1 cellular context compared by ENCODE assay signal in the genomic region with DNA sequence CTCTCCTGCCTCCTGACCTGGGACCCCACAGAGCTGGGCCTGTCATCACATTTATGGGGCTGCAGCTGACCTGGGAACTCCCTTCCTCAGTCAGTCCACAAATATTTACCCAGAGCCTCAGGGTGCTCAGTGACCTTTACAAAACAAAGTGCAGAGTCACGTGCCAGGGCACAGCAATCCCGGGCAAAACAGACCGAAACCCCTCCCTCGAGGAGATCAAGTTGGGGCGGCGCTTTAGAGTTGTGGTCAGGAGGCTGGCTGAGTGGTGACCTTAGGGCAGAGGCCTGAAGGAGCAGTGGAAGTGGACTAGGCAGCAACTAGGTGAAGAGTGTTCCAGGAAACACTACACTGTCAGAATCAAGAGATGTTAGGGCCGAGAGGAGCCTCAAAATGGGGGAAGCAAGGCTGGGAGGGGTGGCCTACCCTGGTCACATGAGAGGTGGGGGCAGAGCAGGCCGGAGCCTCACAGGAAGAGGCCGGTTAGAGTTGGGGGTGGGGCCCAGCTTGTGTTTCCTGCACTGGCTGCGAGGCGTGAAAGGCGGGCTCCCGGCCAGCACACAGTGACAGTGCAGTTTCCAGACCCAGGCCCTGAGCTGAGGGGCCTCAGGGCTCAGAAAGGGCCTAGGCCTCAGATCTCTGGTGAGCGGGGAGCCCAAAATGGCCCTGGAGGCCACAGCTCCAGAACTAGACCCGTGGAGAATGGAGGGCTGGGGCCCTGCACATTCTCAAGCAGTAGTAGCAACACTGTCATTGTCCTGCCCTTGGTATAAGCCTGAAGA.
TF ChIP-seq lines count a peak whose summit lies in the region.

No MANE protein-coding gene starts in this region.

TF ChIP-seq in HEK293, 187 proteins besides CTCF, POLR2A, EP300 and RAD21 (continued from another document and continues in another):
- TF ChIP-seq, protein P1, sequence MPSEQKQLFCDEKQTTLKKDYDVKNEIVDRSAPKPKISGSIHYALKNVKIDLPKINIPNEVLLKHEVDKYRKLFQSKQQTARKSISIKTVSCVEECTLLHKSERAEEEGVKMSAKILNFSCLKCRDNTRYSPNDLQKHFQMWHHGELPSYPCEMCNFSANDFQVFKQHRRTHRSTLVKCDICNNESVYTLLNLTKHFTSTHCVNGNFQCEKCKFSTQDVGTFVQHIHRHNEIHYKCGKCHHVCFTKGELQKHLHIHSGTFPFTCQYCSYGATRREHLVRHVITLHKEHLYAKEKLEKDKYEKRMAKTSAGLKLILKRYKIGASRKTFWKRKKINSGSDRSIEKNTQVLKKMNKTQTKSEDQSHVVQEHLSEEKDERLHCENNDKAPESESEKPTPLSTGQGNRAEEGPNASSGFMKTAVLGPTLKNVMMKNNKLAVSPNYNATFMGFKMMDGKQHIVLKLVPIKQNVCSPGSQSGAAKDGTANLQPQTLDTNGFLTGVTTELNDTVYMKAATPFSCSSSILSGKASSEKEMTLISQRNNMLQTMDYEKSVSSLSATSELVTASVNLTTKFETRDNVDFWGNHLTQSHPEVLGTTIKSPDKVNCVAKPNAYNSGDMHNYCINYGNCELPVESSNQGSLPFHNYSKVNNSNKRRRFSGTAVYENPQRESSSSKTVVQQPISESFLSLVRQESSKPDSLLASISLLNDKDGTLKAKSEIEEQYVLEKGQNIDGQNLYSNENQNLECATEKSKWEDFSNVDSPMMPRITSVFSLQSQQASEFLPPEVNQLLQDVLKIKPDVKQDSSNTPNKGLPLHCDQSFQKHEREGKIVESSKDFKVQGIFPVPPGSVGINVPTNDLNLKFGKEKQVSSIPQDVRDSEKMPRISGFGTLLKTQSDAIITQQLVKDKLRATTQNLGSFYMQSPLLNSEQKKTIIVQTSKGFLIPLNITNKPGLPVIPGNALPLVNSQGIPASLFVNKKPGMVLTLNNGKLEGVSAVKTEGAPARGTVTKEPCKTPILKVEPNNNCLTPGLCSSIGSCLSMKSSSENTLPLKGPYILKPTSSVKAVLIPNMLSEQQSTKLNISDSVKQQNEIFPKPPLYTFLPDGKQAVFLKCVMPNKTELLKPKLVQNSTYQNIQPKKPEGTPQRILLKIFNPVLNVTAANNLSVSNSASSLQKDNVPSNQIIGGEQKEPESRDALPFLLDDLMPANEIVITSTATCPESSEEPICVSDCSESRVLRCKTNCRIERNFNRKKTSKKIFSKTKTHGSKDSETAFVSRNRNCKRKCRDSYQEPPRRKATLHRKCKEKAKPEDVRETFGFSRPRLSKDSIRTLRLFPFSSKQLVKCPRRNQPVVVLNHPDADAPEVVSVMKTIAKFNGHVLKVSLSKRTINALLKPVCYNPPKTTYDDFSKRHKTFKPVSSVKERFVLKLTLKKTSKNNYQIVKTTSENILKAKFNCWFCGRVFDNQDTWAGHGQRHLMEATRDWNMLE (tag by site-specific recombination; conservative IDR thresholded peaks at IDR 0.05; ENCODE audit: low read depth), result no peak
- TF ChIP-seq ZNF37A (tag by site-specific recombination; IDR thresholded peaks at IDR 0.05) (no peak), ZNF530 (tag by site-specific recombination; IDR thresholded peaks at IDR 0.05; ENCODE audit: low read depth) (no peak), ZNF701 (tag by site-specific recombination; IDR thresholded peaks at IDR 0.05) (no peak), ZNF561 (tag by site-specific recombination; IDR thresholded peaks at IDR 0.05; ENCODE audit: borderline replicate concordance) (peak; percentile 58; the same call in 1 of the 2 replicates), ZNF266 (tag by site-specific recombination; IDR thresholded peaks at IDR 0.05; ENCODE audit: low read depth) (no peak), ZNF350 (tag by site-specific recombination; IDR thresholded peaks at IDR 0.05) (no peak), ZFP37 (tag by site-specific recombination; IDR thresholded peaks at IDR 0.05) (no peak), ZNF2 (tag by site-specific recombination; IDR thresholded peaks at IDR 0.05) (peak; percentile 14; the same call in 1 of the 2 replicates), ZNF426 (tag by site-specific recombination; IDR thresholded peaks at IDR 0.05) (no peak), ZNF777 (tag by site-specific recombination; IDR thresholded peaks at IDR 0.05; ENCODE audit: borderline replicate concordance) (no peak), ZNF391 (tag by site-specific recombination; IDR thresholded peaks at IDR 0.05; ENCODE audit: borderline replicate concordance, low read depth) (no peak), ZNF10 (tag by site-specific recombination; IDR thresholded peaks at IDR 0.05) (peak; percentile 49; the same call in 1 of the 2 replicates), ZNF660 (tag by site-specific recombination; IDR thresholded peaks at IDR 0.05) (peak; percentile 68; the same call in 1 of the 2 replicates), ZNF423 (tag by site-specific recombination; IDR thresholded peaks at IDR 0.05) (0 out of 2 replicates have a peak, but pooled peaks have one; percentile 21), ZNF596 (tag by site-specific recombination; IDR thresholded peaks at IDR 0.05) (no peak), ZNF366 (tag by site-specific recombination; conservative IDR thresholded peaks at IDR 0.05) (peak; percentile 46; the same call in 1 of the 2 replicates), HOXC10 (CRISPR knock-in tag; IDR thresholded peaks at IDR 0.05) (no peak; the same call in 1 of the 2 replicates), SCRT2 (tag by site-specific recombination; IDR thresholded peaks at IDR 0.05) (no peak), IKZF3 (tag by site-specific recombination; IDR thresholded peaks at IDR 0.05) (peak; percentile 13; the same call in 1 of the 2 replicates), ZBTB21 (tag by site-specific recombination; IDR thresholded peaks at IDR 0.05) (0 out of 2 replicates have a peak, but pooled peaks have one; percentile 10), ZSCAN23 (tag by site-specific recombination; IDR thresholded peaks at IDR 0.05) (0 out of 2 replicates have a peak, but pooled peaks have one; percentile 44), ZNF335 (tag by site-specific recombination; conservative IDR thresholded peaks at IDR 0.05) (peak; percentile 78), ZSCAN30 (tag by site-specific recombination; IDR thresholded peaks at IDR 0.05) (peak; percentile 89), ZNF510 (tag by site-specific recombination; IDR thresholded peaks at IDR 0.05; ENCODE audit: insufficient replicate concordance) (no peak), KLF8 (tag by site-specific recombination; IDR thresholded peaks at IDR 0.05) (peak; percentile 88)
- TF ChIP-seq, protein P2, sequence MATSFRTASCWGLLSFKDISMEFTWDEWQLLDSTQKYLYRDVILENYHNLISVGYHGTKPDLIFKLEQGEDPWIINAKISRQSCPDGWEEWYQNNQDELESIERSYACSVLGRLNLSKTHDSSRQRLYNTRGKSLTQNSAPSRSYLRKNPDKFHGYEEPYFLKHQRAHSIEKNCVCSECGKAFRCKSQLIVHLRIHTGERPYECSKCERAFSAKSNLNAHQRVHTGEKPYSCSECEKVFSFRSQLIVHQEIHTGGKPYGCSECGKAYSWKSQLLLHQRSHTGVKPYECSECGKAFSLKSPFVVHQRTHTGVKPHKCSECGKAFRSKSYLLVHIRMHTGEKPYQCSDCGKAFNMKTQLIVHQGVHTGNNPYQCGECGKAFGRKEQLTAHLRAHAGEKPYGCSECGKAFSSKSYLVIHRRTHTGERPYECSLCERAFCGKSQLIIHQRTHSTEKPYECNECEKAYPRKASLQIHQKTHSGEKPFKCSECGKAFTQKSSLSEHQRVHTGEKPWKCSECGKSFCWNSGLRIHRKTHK (tag by site-specific recombination; IDR thresholded peaks at IDR 0.05), result no peak
- TF ChIP-seq, protein P3, sequence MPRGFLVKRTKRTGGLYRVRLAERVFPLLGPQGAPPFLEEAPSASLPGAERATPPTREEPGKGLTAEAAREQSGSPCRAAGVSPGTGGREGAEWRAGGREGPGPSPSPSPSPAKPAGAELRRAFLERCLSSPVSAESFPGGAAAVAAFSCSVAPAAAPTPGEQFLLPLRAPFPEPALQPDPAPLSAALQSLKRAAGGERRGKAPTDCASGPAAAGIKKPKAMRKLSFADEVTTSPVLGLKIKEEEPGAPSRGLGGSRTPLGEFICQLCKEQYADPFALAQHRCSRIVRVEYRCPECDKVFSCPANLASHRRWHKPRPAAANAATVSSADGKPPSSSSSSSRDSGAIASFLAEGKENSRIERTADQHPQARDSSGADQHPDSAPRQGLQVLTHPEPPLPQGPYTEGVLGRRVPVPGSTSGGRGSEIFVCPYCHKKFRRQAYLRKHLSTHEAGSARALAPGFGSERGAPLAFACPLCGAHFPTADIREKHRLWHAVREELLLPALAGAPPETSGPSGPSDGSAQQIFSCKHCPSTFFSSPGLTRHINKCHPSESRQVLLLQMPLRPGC (tag by site-specific recombination; IDR thresholded peaks at IDR 0.05), result no peak; the same call in 1 of the 2 replicates
- TF ChIP-seq, protein P4, sequence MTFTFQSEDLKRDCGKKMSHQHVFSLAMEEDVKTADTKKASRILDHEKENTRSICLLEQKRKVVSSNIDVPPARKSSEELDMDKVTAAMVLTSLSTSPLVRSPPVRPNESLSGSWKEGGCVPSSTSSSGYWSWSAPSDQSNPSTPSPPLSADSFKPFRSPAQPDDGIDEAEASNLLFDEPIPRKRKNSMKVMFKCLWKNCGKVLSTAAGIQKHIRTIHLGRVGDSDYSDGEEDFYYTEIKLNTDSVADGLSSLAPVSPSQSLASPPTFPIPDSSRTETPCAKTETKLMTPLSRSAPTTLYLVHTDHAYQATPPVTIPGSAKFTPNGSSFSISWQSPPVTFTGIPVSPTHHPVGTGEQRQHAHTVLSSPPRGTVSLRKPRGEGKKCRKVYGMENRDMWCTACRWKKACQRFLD (tag by site-specific recombination; IDR thresholded peaks at IDR 0.05), result no peak
- TF ChIP-seq, protein P5, sequence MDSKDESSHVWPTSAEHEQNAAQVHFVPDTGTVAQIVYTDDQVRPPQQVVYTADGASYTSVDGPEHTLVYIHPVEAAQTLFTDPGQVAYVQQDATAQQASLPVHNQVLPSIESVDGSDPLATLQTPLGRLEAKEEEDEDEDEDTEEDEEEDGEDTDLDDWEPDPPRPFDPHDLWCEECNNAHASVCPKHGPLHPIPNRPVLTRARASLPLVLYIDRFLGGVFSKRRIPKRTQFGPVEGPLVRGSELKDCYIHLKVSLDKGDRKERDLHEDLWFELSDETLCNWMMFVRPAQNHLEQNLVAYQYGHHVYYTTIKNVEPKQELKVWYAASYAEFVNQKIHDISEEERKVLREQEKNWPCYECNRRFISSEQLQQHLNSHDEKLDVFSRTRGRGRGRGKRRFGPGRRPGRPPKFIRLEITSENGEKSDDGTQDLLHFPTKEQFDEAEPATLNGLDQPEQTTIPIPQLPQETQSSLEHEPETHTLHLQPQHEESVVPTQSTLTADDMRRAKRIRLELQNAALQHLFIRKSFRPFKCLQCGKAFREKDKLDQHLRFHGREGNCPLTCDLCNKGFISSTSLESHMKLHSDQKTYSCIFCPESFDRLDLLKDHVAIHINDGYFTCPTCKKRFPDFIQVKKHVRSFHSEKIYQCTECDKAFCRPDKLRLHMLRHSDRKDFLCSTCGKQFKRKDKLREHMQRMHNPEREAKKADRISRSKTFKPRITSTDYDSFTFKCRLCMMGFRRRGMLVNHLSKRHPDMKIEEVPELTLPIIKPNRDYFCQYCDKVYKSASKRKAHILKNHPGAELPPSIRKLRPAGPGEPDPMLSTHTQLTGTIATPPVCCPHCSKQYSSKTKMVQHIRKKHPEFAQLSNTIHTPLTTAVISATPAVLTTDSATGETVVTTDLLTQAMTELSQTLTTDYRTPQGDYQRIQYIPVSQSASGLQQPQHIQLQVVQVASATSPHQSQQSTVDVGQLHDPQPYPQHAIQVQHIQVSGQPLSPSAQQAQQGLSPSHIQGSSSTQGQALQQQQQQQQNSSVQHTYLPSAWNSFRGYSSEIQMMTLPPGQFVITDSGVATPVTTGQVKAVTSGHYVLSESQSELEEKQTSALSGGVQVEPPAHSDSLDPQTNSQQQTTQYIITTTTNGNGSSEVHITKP (tag by site-specific recombination; IDR thresholded peaks at IDR 0.05), result peak; percentile 88
- TF ChIP-seq, protein P6, sequence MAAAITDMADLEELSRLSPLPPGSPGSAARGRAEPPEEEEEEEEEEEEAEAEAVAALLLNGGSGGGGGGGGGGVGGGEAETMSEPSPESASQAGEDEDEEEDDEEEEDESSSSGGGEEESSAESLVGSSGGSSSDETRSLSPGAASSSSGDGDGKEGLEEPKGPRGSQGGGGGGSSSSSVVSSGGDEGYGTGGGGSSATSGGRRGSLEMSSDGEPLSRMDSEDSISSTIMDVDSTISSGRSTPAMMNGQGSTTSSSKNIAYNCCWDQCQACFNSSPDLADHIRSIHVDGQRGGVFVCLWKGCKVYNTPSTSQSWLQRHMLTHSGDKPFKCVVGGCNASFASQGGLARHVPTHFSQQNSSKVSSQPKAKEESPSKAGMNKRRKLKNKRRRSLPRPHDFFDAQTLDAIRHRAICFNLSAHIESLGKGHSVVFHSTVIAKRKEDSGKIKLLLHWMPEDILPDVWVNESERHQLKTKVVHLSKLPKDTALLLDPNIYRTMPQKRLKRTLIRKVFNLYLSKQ (tag by site-specific recombination; IDR thresholded peaks at IDR 0.05; ENCODE audit: borderline replicate concordance), result no peak
- TF ChIP-seq, protein P7, sequence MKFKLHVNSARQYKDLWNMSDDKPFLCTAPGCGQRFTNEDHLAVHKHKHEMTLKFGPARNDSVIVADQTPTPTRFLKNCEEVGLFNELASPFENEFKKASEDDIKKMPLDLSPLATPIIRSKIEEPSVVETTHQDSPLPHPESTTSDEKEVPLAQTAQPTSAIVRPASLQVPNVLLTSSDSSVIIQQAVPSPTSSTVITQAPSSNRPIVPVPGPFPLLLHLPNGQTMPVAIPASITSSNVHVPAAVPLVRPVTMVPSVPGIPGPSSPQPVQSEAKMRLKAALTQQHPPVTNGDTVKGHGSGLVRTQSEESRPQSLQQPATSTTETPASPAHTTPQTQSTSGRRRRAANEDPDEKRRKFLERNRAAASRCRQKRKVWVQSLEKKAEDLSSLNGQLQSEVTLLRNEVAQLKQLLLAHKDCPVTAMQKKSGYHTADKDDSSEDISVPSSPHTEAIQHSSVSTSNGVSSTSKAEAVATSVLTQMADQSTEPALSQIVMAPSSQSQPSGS (tag by site-specific recombination; IDR thresholded peaks at IDR 0.05; ENCODE audit: low read depth), result no peak
- TF ChIP-seq, protein P8, sequence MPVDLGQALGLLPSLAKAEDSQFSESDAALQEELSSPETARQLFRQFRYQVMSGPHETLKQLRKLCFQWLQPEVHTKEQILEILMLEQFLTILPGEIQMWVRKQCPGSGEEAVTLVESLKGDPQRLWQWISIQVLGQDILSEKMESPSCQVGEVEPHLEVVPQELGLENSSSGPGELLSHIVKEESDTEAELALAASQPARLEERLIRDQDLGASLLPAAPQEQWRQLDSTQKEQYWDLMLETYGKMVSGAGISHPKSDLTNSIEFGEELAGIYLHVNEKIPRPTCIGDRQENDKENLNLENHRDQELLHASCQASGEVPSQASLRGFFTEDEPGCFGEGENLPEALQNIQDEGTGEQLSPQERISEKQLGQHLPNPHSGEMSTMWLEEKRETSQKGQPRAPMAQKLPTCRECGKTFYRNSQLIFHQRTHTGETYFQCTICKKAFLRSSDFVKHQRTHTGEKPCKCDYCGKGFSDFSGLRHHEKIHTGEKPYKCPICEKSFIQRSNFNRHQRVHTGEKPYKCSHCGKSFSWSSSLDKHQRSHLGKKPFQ (tag by site-specific recombination; IDR thresholded peaks at IDR 0.05), result no peak
